1 cellular context compared by ENCODE assay signal in genomic region chr2:146979746-146980145, GRCh38.
TF ChIP-seq lines count a peak whose summit lies in the region.

No MANE protein-coding gene starts in this region.

TF ChIP-seq in GM23338, 12 proteins besides CTCF, POLR2A, EP300 and RAD21 (continued from another document):
- no peak for TF ChIP-seq STAT1 (IDR thresholded peaks at IDR 0.05; ENCODE audit: unreplicated experiment)
- TF ChIP-seq JUNB (IDR thresholded peaks at IDR 0.05; ENCODE audit: unreplicated experiment): no peak
- TF ChIP-seq, protein P1, sequence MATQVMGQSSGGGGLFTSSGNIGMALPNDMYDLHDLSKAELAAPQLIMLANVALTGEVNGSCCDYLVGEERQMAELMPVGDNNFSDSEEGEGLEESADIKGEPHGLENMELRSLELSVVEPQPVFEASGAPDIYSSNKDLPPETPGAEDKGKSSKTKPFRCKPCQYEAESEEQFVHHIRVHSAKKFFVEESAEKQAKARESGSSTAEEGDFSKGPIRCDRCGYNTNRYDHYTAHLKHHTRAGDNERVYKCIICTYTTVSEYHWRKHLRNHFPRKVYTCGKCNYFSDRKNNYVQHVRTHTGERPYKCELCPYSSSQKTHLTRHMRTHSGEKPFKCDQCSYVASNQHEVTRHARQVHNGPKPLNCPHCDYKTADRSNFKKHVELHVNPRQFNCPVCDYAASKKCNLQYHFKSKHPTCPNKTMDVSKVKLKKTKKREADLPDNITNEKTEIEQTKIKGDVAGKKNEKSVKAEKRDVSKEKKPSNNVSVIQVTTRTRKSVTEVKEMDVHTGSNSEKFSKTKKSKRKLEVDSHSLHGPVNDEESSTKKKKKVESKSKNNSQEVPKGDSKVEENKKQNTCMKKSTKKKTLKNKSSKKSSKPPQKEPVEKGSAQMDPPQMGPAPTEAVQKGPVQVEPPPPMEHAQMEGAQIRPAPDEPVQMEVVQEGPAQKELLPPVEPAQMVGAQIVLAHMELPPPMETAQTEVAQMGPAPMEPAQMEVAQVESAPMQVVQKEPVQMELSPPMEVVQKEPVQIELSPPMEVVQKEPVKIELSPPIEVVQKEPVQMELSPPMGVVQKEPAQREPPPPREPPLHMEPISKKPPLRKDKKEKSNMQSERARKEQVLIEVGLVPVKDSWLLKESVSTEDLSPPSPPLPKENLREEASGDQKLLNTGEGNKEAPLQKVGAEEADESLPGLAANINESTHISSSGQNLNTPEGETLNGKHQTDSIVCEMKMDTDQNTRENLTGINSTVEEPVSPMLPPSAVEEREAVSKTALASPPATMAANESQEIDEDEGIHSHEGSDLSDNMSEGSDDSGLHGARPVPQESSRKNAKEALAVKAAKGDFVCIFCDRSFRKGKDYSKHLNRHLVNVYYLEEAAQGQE (IDR thresholded peaks at IDR 0.05; ENCODE audit: unreplicated experiment): no peak
- no peak for TF ChIP-seq ZNF462 (CRISPR knock-in tag; IDR thresholded peaks at IDR 0.05)
TF ChIP-seq in GM23338: peak in this region for 0.
